Comparison of ENCODE assay signal across 8 cellular contexts in the genomic region with DNA sequence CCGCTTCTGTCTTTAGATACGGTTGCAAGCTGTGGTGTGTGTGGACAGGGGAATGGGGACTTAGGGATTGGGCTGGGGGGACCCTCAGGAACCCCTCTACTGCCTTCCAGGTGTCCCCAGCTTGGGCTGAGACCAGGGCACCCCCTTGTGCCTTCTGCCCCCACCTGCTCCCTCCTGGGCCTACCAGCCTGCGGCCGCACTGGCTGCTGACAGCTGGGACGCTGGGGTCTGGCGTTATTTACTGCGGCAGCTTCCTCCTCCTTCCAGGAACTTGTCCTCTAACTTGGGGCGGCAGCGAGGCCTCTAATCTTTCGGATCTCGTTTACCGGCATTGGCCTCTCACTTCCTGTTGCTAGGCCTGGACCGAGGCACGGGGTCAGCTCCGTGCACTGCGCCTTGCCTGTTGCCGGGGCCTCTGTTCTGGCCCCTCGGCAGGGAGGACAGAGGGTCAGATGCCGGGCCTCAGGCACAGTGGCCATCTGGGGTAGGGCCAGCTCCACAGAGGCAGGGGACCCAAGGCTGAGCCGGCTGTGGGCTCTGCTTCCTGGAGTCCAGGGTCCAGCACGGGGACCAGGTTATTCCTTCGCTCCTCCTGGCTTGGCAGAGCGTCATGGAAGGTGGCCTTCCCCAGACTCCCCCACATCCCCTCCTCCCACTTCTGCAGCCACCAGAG. TPM values are rescaled to one million over a fixed set of nuclear protein-coding genes. Genes with fewer than 3 reads are reported as not detected.
DNase-seq lines count a peak whose midpoint lies in the region; ATAC-seq and TF ChIP-seq lines count a peak whose summit lies in the region.
"Had no signal": no experiment of that assay in that cellular context is flagged by ENCODE, and none has a peak within 500 bp of the region (broad histone marks: within the 10 kb centered on the region; RNA-seq: fewer than 3 reads in every experiment).

No MANE protein-coding gene starts in this region.

- H3K36me3 ChIP-seq in spleen (no peaks in the 10 kb centered on the region), Caco-2 (ENCODE audit: control insufficient read depth, insufficient read depth, low read length) (no peaks in the 10 kb centered on the region)
- H3K36me3 ChIP-seq: brain microvascular endothelial cell had no signal

- 0 out of 2 replicates have a peak overlapping the region, but pooled peaks have one; percentile 57 for H3K27ac Mint-ChIP-seq in WTC11
- H3K27ac Mint-ChIP-seq in osteocyte (ENCODE audit: unreplicated experiment) = no peak overlapping the region
- no peak overlapping the region for H3K27ac Mint-ChIP-seq in Caco-2 (ENCODE audit: unreplicated experiment)

- H3K4me1 Mint-ChIP-seq in WTC11 (peaks cover 38% of the 10 kb centered on the region), osteocyte (ENCODE audit: unreplicated experiment) (peaks cover 11% of the 10 kb centered on the region), Caco-2 (ENCODE audit: low read depth, unreplicated experiment) (peaks cover 9% of the 10 kb centered on the region)

- no peaks in the 10 kb centered on the region for H3K4me1 ChIP-seq in right cardiac atrium (ENCODE audit: control insufficient read depth, insufficient read depth, low read length)
- peaks cover 7 to 87% (median 52%) of the 10 kb centered on the region in 6 donors for H3K4me1 ChIP-seq in spleen
- H3K4me1 ChIP-seq in Caco-2 = peaks cover 5% of the 10 kb centered on the region

- H3K36me3 Mint-ChIP-seq in WTC11 (no peaks in the 10 kb centered on the region), osteocyte (ENCODE audit: unreplicated experiment) (no peaks in the 10 kb centered on the region), Caco-2 (ENCODE audit: insufficient read depth, unreplicated experiment) (no peaks in the 10 kb centered on the region)

- H3K4me3 Mint-ChIP-seq in WTC11 = no peak overlapping the region
- H3K4me3 Mint-ChIP-seq in osteocyte (ENCODE audit: unreplicated experiment) = no peak overlapping the region
- no peak overlapping the region for H3K4me3 Mint-ChIP-seq in Caco-2 (ENCODE audit: unreplicated experiment)

- DNase-seq in NAMALWA (ENCODE audit: low spot score) (peak; percentile 34), WTC11 (ENCODE audit: low spot score) (no peak), right cardiac atrium (peak; percentile 64 to 81 (median 77)), spleen (peak; percentile 91), osteocyte (ENCODE audit: extremely low spot score, unreplicated experiment) (no peak), Caco-2 (no peak), NCI-H1436 treated with DMSO at 0.1 percent for 48 hours (lab: John Stamatoyannopoulos, UW) (no peak)
- DNase-seq: brain microvascular endothelial cell had no signal

- H3K4me3 ChIP-seq in right cardiac atrium (ENCODE audit: low read length) (no peak overlapping the region), spleen (no peak overlapping the region), Caco-2 (ENCODE audit: low read depth, low read length) (no peak overlapping the region)

- peak overlapping the region; percentile 61 for H3K27ac ChIP-seq in right cardiac atrium (ENCODE audit: low read length)
- H3K27ac ChIP-seq in spleen = peak overlapping the region; percentile 61 to 90 (median 79)
- H3K27ac ChIP-seq: brain microvascular endothelial cell had no signal

- TF ChIP-seq POLR2A in spleen (IDR thresholded peaks at IDR 0.05) = no peak

- BruUV-seq in Caco-2 (replicated peaks; lab: Mats Ljungman, UMichigan) = no TSS peak

- CTCF ChIA-PET in WTC11 (lab: Charles Lee) (interaction anchor here (0.7 to 2.1 kb wide), 2 partner anchors 12 to 26 kb away, joined by 3 to 9 read pairs; no protein-coding TSS in a partner anchor), Caco-2 (lab: Charles Lee) (interaction anchor here (0.8 kb wide), 1 partner anchor 12 kb away, joined by 5 read pairs; no protein-coding TSS in a partner anchor)

- H3K27me3 Mint-ChIP-seq in WTC11 (ENCODE audit: low read depth) = no peaks in the 10 kb centered on the region
- no peaks in the 10 kb centered on the region for H3K27me3 Mint-ChIP-seq in osteocyte (ENCODE audit: unreplicated experiment)
- H3K27me3 Mint-ChIP-seq in Caco-2 (ENCODE audit: insufficient read depth, unreplicated experiment) = no peaks in the 10 kb centered on the region

- H3K9me3 Mint-ChIP-seq in WTC11 = no peaks in the 10 kb centered on the region
- no peaks in the 10 kb centered on the region for H3K9me3 Mint-ChIP-seq in osteocyte (ENCODE audit: unreplicated experiment)
- no peaks in the 10 kb centered on the region for H3K9me3 Mint-ChIP-seq in Caco-2 (ENCODE audit: unreplicated experiment)

- no peaks in the 10 kb centered on the region for H3K9me3 ChIP-seq in right cardiac atrium (ENCODE audit: control insufficient read depth, low read length)
- no peaks in the 10 kb centered on the region for H3K9me3 ChIP-seq in spleen
- no peaks in the 10 kb centered on the region for H3K9me3 ChIP-seq in Caco-2

- intact Hi-C loops in right cardiac atrium (cut with DNase I) = no loop called here
- intact Hi-C loops in spleen (cut with DNase I; ENCODE audit: low total_unique reads) = no loop called here
- intact Hi-C loops in Caco-2 (cut with micrococcal nuclease; ENCODE audit: unreplicated experiment) = no loop called here

- no peaks in the 10 kb centered on the region for H3K27me3 ChIP-seq in right cardiac atrium (ENCODE audit: control insufficient read depth, insufficient read depth)
- H3K27me3 ChIP-seq in spleen (replicated peaks in 1 of 7) = peaks cover 0 to 9% (median 0%) of the 10 kb centered on the region in 7 donors
- no peaks in the 10 kb centered on the region for H3K27me3 ChIP-seq in Caco-2 (replicated peaks; ENCODE audit: control insufficient read depth, insufficient read depth, low read length)
- H3K27me3 ChIP-seq: brain microvascular endothelial cell had no signal

- TF ChIP-seq CTCF in WTC11 (IDR thresholded peaks at IDR 0.05) (no peak), spleen (IDR thresholded peaks at IDR 0.05 in 8 of 11, conservative IDR thresholded peaks at IDR 0.05 in 3 of 11) (peak in 1 of 11 experiments; percentile 22), osteocyte (IDR thresholded peaks at IDR 0.05) (no peak), Caco-2 (IDR thresholded peaks at IDR 0.05; ENCODE audit: insufficient read depth in 1 of 2, low read depth in 1 of 2, low read length in 1 of 2, severe bottlenecking in 1 of 2, unreplicated experiment in 1 of 2) (no peak)

- POLR2A ChIA-PET in WTC11 (lab: Charles Lee) = interaction anchor here (0.9 kb wide), 1 partner anchor 9 kb away, joined by 4 read pairs; no protein-coding TSS in a partner anchor
- POLR2A ChIA-PET in Caco-2 (lab: Charles Lee) = no interaction called here

- ATAC-seq in WTC11 (no peak), right cardiac atrium (peak; percentile 49 to 71)

- WGBS in right cardiac atrium = 46% methylated on average over 23 of the region's 23 CpGs
- 16 to 39% (median 23%) methylated on average over 14 to 23 of the region's 23 CpGs for WGBS in spleen, 5 donors

TF ChIP-seq in WTC11, 78 proteins besides CTCF, POLR2A, EP300 and RAD21:
- TF ChIP-seq CREM (CRISPR knock-in tag; IDR thresholded peaks at IDR 0.05) = no peak
- no peak for TF ChIP-seq ZNF416 (CRISPR knock-in tag; IDR thresholded peaks at IDR 0.05)
- TF ChIP-seq, protein P1, sequence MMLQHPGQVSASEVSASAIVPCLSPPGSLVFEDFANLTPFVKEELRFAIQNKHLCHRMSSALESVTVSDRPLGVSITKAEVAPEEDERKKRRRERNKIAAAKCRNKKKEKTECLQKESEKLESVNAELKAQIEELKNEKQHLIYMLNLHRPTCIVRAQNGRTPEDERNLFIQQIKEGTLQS (CRISPR knock-in tag; conservative IDR thresholded peaks at IDR 0.05) = no peak
- no peak for TF ChIP-seq GRHL2 (CRISPR knock-in tag; IDR thresholded peaks at IDR 0.05; ENCODE audit: insufficient replicate concordance, severe bottlenecking)
- no peak for TF ChIP-seq RORB (CRISPR knock-in tag; IDR thresholded peaks at IDR 0.05)
- TF ChIP-seq ZNF425 (CRISPR knock-in tag; conservative IDR thresholded peaks at IDR 0.05) = no peak
- TF ChIP-seq NR3C1 (CRISPR knock-in tag; conservative IDR thresholded peaks at IDR 0.05; ENCODE audit: low read depth) = no peak
- TF ChIP-seq FOXJ3 (CRISPR knock-in tag; IDR thresholded peaks at IDR 0.05; ENCODE audit: borderline replicate concordance) = no peak
- no peak for TF ChIP-seq NFE2L1 (CRISPR knock-in tag; IDR thresholded peaks at IDR 0.05)

RNA-seq across cellular contexts. Expression of gene TMEM235, which starts 31.8 kb away (rescaled TPM):
- total RNA-seq in WTC11 (2021) (0.24 to 0.41 TPM (median 0.27 TPM) in 3 replicates), right cardiac atrium (not detected), spleen (not detected), osteocyte (not detected in 2 replicates), Caco-2 (2022) (not detected in 2 replicates)
- polyA plus RNA-seq in right cardiac atrium (not detected), spleen (not detected)

RNA-seq across cellular contexts. Expression of gene BIRC5, which starts 49.1 kb away (rescaled TPM):
- total RNA-seq in WTC11 (2021) = 115 to 117 TPM (median 117 TPM) in 3 replicates
- total RNA-seq in right cardiac atrium = 1 to 10 TPM in 2 of 4 donors, under 1 TPM in 1, not detected in 1; 0.17 to 1.3 (median 1.1) TPM
- polyA plus RNA-seq in right cardiac atrium = 0.29 TPM
- 10 to 100 TPM in 1 of 7 donors, 1 to 10 TPM in 6; 2.3 to 11.9 (median 6.2) TPM for total RNA-seq in spleen
- 10 to 100 TPM in 1 of 3 donors, 1 to 10 TPM in 2; 2.1 to 11.3 (median 7.2) TPM for polyA plus RNA-seq in spleen
- 11.9 and 12.3 TPM in 2 replicates for total RNA-seq in osteocyte
- 82.0 and 88.8 TPM in 2 replicates for total RNA-seq in Caco-2 (2022)

Comparison
In these comparisons a context has a peak if more than half of its experiments do, and no peak if none do; other contexts are left out.
1. DNase-seq: peak in NAMALWA (single experiment), right cardiac atrium (3 of 3) and spleen (single experiment); none in WTC11 (single experiment), osteocyte (single experiment), Caco-2 (0 of 2) and NCI-H1436 treated with DMSO at 0.1 percent for 48 hours (single experiment).